8 cellular contexts compared by ENCODE assay signal in genomic region chr17:1107777-1108559, GRCh38.
DNase-seq lines count a peak whose midpoint lies in the region; ATAC-seq and TF ChIP-seq lines count a peak whose summit lies in the region.

No MANE protein-coding gene starts in this region.

- peaks cover 10% of the 10 kb centered on the region for H3K27me3 ChIP-seq in H7 (ENCODE audit: control insufficient read depth, insufficient read depth, low read length)

- no peaks in the 10 kb centered on the region; the same call in none of the 2 replicates for H3K36me3 ChIP-seq in H7 (replicated peaks; ENCODE audit: control insufficient read depth, insufficient read depth, low read length)

- ATAC-seq in HG02884 (IDR thresholded peaks at IDR 0.05; ENCODE audit: unreplicated experiment) = no peak

- intact Hi-C loops in head of caudate nucleus (cut with DNase I) = no loop called here
- intact Hi-C loops in posterior vena cava (cut with DNase I) = no loop called here

- H3K4me3 ChIP-seq in H7 (ENCODE audit: insufficient read depth, low read depth, low read length) (peak overlapping the region; percentile 62), WI38 (ENCODE audit: low read depth, low read length) (peak overlapping the region; percentile 74)

- TF ChIP-seq CTCF in WI38 (IDR thresholded peaks at IDR 0.05; ENCODE audit: low read depth, low read length) = no peak

- DNase-seq in H7 (no peak), head of caudate nucleus (peak in 23 of 42 donors; percentile 40 to 85 (median 57)), posterior vena cava (ENCODE audit: low spot score) (peak; percentile 80), ecto neural progenitor cell (ENCODE audit: low spot score) (no peak), NCI-H1092 (lab: John Stamatoyannopoulos, UW) (no peak)
- no peak for DNase-seq in activated CD4-positive, CD25-positive, alpha-beta regulatory T cell treated with anti-CD3 and anti-CD28 coated beads, Interleukin-2, amount 50 U/mL, for 72 hours

Comparison
In these comparisons a context has a peak if more than half of its experiments do, and no peak if none do; other contexts are left out.
1. DNase-seq: peak in head of caudate nucleus (23 of 42) and posterior vena cava (single experiment); none in H7 (single experiment), ecto neural progenitor cell (single experiment), NCI-H1092 (single experiment) and activated CD4-positive, CD25-positive, alpha-beta regulatory T cell treated with anti-CD3 and anti-CD28 coated beads, Interleukin-2, amount 50 U/mL, for 72 hours (single experiment).